In genomic region chr6:112054520-112055160, GRCh38 we compare ENCODE assay signal across 16 cellular contexts. TPM values are rescaled to one million over a fixed set of nuclear protein-coding genes. Genes with fewer than 3 reads are reported as not detected.
DNase-seq lines count a peak whose midpoint lies in the region; ATAC-seq, FAIRE-seq and TF ChIP-seq lines count a peak whose summit lies in the region.
"Had no signal": no experiment of that assay in that cellular context is flagged by ENCODE, and none has a peak within 500 bp of the region (broad histone marks: within the 10 kb centered on the region; RNA-seq: fewer than 3 reads in every experiment).

No MANE protein-coding gene starts in this region.

- intact Hi-C loops in HepG2 (cut with micrococcal nuclease; ENCODE audit: unreplicated experiment): no loop called here
- intact Hi-C loops in right lobe of liver (cut with DNase I): no loop called here

- H3K4me3 Mint-ChIP-seq in activated naive CD8-positive, alpha-beta T cell treated with anti-CD3 and anti-CD28 coated beads for 36 hours: no peak overlapping the region
- no peak overlapping the region for H3K4me3 Mint-ChIP-seq in immature natural killer cell

- no peaks in the 10 kb centered on the region for H3K9me2 ChIP-seq in hepatocyte (replicated peaks; ENCODE audit: insufficient read depth)

- POLR2A ChIA-PET in HepG2 (lab: Yijun Ruan, JAX): no interaction called here

- no peak overlapping the region for H3K9ac ChIP-seq in HepG2 (ENCODE audit: insufficient read depth, low read depth, low read length)
- no peak overlapping the region for H3K9ac ChIP-seq in adipocyte (ENCODE audit: low read length)
- no peak overlapping the region for H3K9ac ChIP-seq in stomach smooth muscle (ENCODE audit: low read length in 2 of 2)

- TF ChIP-seq CTCF in HepG2 (CRISPR knock-in tag; IDR thresholded peaks at IDR 0.05) (no peak), right lobe of liver (IDR thresholded peaks at IDR 0.05) (no peak), hepatocyte (IDR thresholded peaks at IDR 0.05; ENCODE audit: poor library complexity) (no peak)

- H3K27ac ChIP-seq in HepG2 (ENCODE audit: extremely low read length, insufficient read depth, low read length) (no peak overlapping the region), right lobe of liver (no peak overlapping the region), hepatocyte (peak overlapping the region; percentile 62), stomach smooth muscle (ENCODE audit: low read length) (peak overlapping the region; percentile 62)
- H3K27ac ChIP-seq: C4-2B had no signal

- H2AFZ ChIP-seq in HepG2 (ENCODE audit: low read length): no peak overlapping the region
- H2AFZ ChIP-seq in hepatocyte: peak overlapping the region; percentile 2

- H3K4me3 ChIP-seq in HepG2 (replicated peaks in 1 of 3; ENCODE audit: insufficient read depth in 1 of 3, low read depth in 2 of 3, low read length in 3 of 3): no peak overlapping the region; a peak in 1 of 6 replicates
- H3K4me3 ChIP-seq in right lobe of liver: no peak overlapping the region
- H3K4me3 ChIP-seq in adipocyte (ENCODE audit: low read length): no peak overlapping the region
- H3K4me3 ChIP-seq in hepatocyte: no peak overlapping the region
- peak overlapping the region; percentile 0 to 36 for H3K4me3 ChIP-seq in stomach smooth muscle (ENCODE audit: low read length in 2 of 2)

- no peaks in the 10 kb centered on the region for H3K36me3 ChIP-seq in HepG2 (replicated peaks in 1 of 2; ENCODE audit: control insufficient read depth in 1 of 2, insufficient read depth in 2 of 2, low read length in 2 of 2)
- no peaks in the 10 kb centered on the region for H3K36me3 ChIP-seq in right lobe of liver
- no peaks in the 10 kb centered on the region for H3K36me3 ChIP-seq in adipocyte (ENCODE audit: control insufficient read depth, insufficient read depth, low read length, severe bottlenecking)
- H3K36me3 ChIP-seq in hepatocyte (replicated peaks; ENCODE audit: insufficient read depth, low read depth): no peaks in the 10 kb centered on the region
- H3K36me3 ChIP-seq in stomach smooth muscle (ENCODE audit: control insufficient read depth in 2 of 2, insufficient read depth in 2 of 2, low read length in 2 of 2): no peaks in the 10 kb centered on the region

- in situ Hi-C loops in HepG2 (cut with HindIII; ENCODE audit: extremely low pct_ligation_motif_present, low pct_unique_long_range_greater_than_20kb): no loop called here

- WGBS in HepG2 (ENCODE audit: low lambda C conversion rate): 58% methylated on average over 10 of the region's 10 CpGs
- 77% methylated on average over 8 of the region's 10 CpGs for WGBS in right lobe of liver (ENCODE audit: insufficient coverage, low coverage, low lambda C conversion rate, missing lambda C conversion rate)
- 71% methylated on average over 10 of the region's 10 CpGs for WGBS in hepatocyte (ENCODE audit: low lambda C conversion rate, missing lambda C conversion rate)

- no peaks in the 10 kb centered on the region for H3K9me3 ChIP-seq in HepG2 (ENCODE audit: low read length)
- H3K9me3 ChIP-seq in right lobe of liver: no peaks in the 10 kb centered on the region
- H3K9me3 ChIP-seq in adipocyte (ENCODE audit: control insufficient read depth, low read length): peaks cover 8% of the 10 kb centered on the region
- no peaks in the 10 kb centered on the region for H3K9me3 ChIP-seq in hepatocyte (ENCODE audit: low read depth)
- peaks cover 0 to 3% of the 10 kb centered on the region in 2 donors for H3K9me3 ChIP-seq in stomach smooth muscle (ENCODE audit: control insufficient read depth in 2 of 2, low read length in 2 of 2)

- ATAC-seq in HepG2 (peak; percentile 22; the same call in 1 of the 3 replicates), right lobe of liver (no peak)

- TF ChIP-seq POLR2A in HepG2 (IDR thresholded peaks at IDR 0.05; ENCODE audit: insufficient read depth in 1 of 2, low read depth in 2 of 2, low read length in 2 of 2) (no peak), right lobe of liver (IDR thresholded peaks at IDR 0.05) (no peak)

- H3K4me1 Mint-ChIP-seq in activated naive CD8-positive, alpha-beta T cell treated with anti-CD3 and anti-CD28 coated beads for 36 hours: no peaks in the 10 kb centered on the region
- H3K4me1 Mint-ChIP-seq in immature natural killer cell: no peaks in the 10 kb centered on the region

- H3K27me3 ChIP-seq in HepG2 (ENCODE audit: control insufficient read depth in 1 of 2, insufficient read depth in 2 of 2, low read length in 2 of 2): peaks cover 0 to 11% of the 10 kb centered on the region in 2 experiments; a peak in 2 of 5 replicates
- no peaks in the 10 kb centered on the region for H3K27me3 ChIP-seq in right lobe of liver
- H3K27me3 ChIP-seq in adipocyte (replicated peaks; ENCODE audit: control insufficient read depth, insufficient read depth, low read length): no peaks in the 10 kb centered on the region
- H3K27me3 ChIP-seq in hepatocyte: no peaks in the 10 kb centered on the region
- no peaks in the 10 kb centered on the region for H3K27me3 ChIP-seq in stomach smooth muscle (ENCODE audit: control insufficient read depth in 1 of 2, insufficient read depth in 2 of 2, low read length in 2 of 2)

- BruUV-seq in HepG2 (replicated peaks; lab: Mats Ljungman, UMichigan): no TSS peak

- no peak for TF ChIP-seq EP300 in HepG2 (IDR thresholded peaks at IDR 0.05; ENCODE audit: low read depth in 2 of 2, low read length in 2 of 2)
- TF ChIP-seq EP300 in HepG2 (CRISPR knock-in tag; IDR thresholded peaks at IDR 0.05; ENCODE audit: borderline replicate concordance): no peak

- H3K79me2 ChIP-seq in HepG2 (ENCODE audit: insufficient read depth, low read length) (no peaks in the 10 kb centered on the region), hepatocyte (no peaks in the 10 kb centered on the region)

- peaks cover 4% of the 10 kb centered on the region for H3K27me3 Mint-ChIP-seq in activated naive CD8-positive, alpha-beta T cell treated with anti-CD3 and anti-CD28 coated beads for 36 hours
- no peaks in the 10 kb centered on the region for H3K27me3 Mint-ChIP-seq in immature natural killer cell (ENCODE audit: low read depth in 3 of 3)

- no peak for TF ChIP-seq RAD21 in HepG2 (CRISPR knock-in tag; IDR thresholded peaks at IDR 0.05)

- H3K4me2 ChIP-seq in HepG2 (ENCODE audit: low read depth, low read length) (peak overlapping the region; percentile 74), hepatocyte (peak overlapping the region; percentile 1)

- H3K36me3 Mint-ChIP-seq in activated naive CD8-positive, alpha-beta T cell treated with anti-CD3 and anti-CD28 coated beads for 36 hours: no peaks in the 10 kb centered on the region
- H3K36me3 Mint-ChIP-seq in immature natural killer cell: no peaks in the 10 kb centered on the region

- no peak for FAIRE-seq in HepG2 (lab: Jason Lieb, UNC)
- FAIRE-seq in HTR-8/SVneo (lab: Jason Lieb, UNC): no peak

- no peak for DNase-seq in HepG2 (ENCODE audit: low spot score)
- DNase-seq in right lobe of liver: no peak
- DNase-seq in adipocyte (ENCODE audit: low read depth): peak; percentile 7
- DNase-seq in hepatocyte (ENCODE audit: low spot score): peak; percentile 18
- no peak for DNase-seq in activated naive CD8-positive, alpha-beta T cell treated with anti-CD3 and anti-CD28 coated beads for 36 hours
- no peak for DNase-seq in immature natural killer cell
- DNase-seq in HTR-8/SVneo (ENCODE audit: insufficient read length, low spot score): no peak
- DNase-seq: H7, Kasumi-1, NCI-H187, NCI-H526 treated with DMSO at 0.1 percent for 48 hours, OCI-M1 had no signal

- H3K27ac Mint-ChIP-seq in activated naive CD8-positive, alpha-beta T cell treated with anti-CD3 and anti-CD28 coated beads for 36 hours: no peak overlapping the region
- no peak overlapping the region for H3K27ac Mint-ChIP-seq in immature natural killer cell

- H4K20me1 ChIP-seq in HepG2 (ENCODE audit: insufficient read depth, low read length) (no peaks in the 10 kb centered on the region), hepatocyte (ENCODE audit: insufficient read depth, poor library complexity, severe bottlenecking) (no peaks in the 10 kb centered on the region)

- H3K9me3 Mint-ChIP-seq in activated naive CD8-positive, alpha-beta T cell treated with anti-CD3 and anti-CD28 coated beads for 36 hours: no peaks in the 10 kb centered on the region
- no peaks in the 10 kb centered on the region for H3K9me3 Mint-ChIP-seq in immature natural killer cell

- CTCF ChIA-PET in HepG2 (lab: Yijun Ruan, JAX; ENCODE audit: low intra/inter-chr PET ratio, low total read pairs): no interaction called here

- H3K4me1 ChIP-seq in HepG2 (ENCODE audit: insufficient read depth, low read length) (peaks cover 12% of the 10 kb centered on the region; the same call in 1 of the 2 replicates), right lobe of liver (peaks cover 0 to 7% (median 2%) of the 10 kb centered on the region in 4 donors), adipocyte (ENCODE audit: control insufficient read depth, insufficient read depth, low read length) (no peaks in the 10 kb centered on the region), hepatocyte (ENCODE audit: insufficient read depth) (no peaks in the 10 kb centered on the region), stomach smooth muscle (ENCODE audit: control insufficient read depth, insufficient read depth, low read length) (peaks cover 18% of the 10 kb centered on the region)

RNA-seq across cellular contexts. Expression of gene CCN6, which starts 0.7 kb away (rescaled TPM):
- total RNA-seq in HepG2 (2016; rRNA removed; fragmentation: Illumina TruSeq; extraction: Trizol) (not detected in 2 replicates), right lobe of liver (not detected), hepatocyte (not detected in 2 replicates)
- not detected in 2 replicates for total RNA-seq in HepG2 (2016; cell fraction: cytosol; rRNA removed; fragmentation: Illumina TruSeq; extraction: Trizol; ENCODE audit: low read depth)
- not detected in 2 replicates for total RNA-seq in HepG2 (2016; cell fraction: insoluble cytoplasmic fraction; rRNA removed; fragmentation: Illumina TruSeq; extraction: Trizol)
- total RNA-seq in HepG2 (2016; cell fraction: membrane; rRNA removed; fragmentation: Illumina TruSeq; extraction: Trizol): not detected in 2 replicates
- not detected in 2 replicates for total RNA-seq in HepG2 (2016; cell fraction: nucleus; rRNA removed; fragmentation: Illumina TruSeq; extraction: Trizol)
- polyA plus RNA-seq in HepG2 (2011; rRNA removed) (0.10 TPM in 1 of 2 replicates, not detected in the other), hepatocyte (0.12 and 0.24 TPM in 2 replicates), immature natural killer cell (not detected)
- 0.10 and 0.21 TPM in 2 replicates for polyA plus RNA-seq in HepG2 (2011; cell fraction: cytosol; rRNA removed)
- polyA plus RNA-seq in HepG2 (2011; cell fraction: nucleus; rRNA removed): 0.17 TPM in 1 of 2 replicates, not detected in the other
- polyA plus RNA-seq in HepG2 (2012): 0.11 and 0.17 TPM in 2 replicates
- polyA plus RNA-seq in HepG2 (2016; cell fraction: cytosol; fragmentation: Illumina TruSeq; extraction: Trizol; ENCODE audit: low read depth): not detected in 2 replicates
- not detected in 2 replicates for polyA plus RNA-seq in HepG2 (2016; cell fraction: insoluble cytoplasmic fraction; fragmentation: Illumina TruSeq; extraction: Trizol; ENCODE audit: low read depth)
- not detected in 2 replicates for polyA plus RNA-seq in HepG2 (2016; cell fraction: membrane; fragmentation: Illumina TruSeq; extraction: Trizol; ENCODE audit: low read depth)
- not detected in 2 replicates for polyA plus RNA-seq in HepG2 (2016; cell fraction: nucleus; fragmentation: Illumina TruSeq; extraction: Trizol; ENCODE audit: insufficient read depth, low read depth)
- polyA minus RNA-seq in HepG2 (2011; rRNA and poly(A)+ RNA removed; ENCODE audit: low replicate concordance): not detected in 2 replicates
- not detected in 2 replicates for polyA minus RNA-seq in HepG2 (2011; cell fraction: cytosol; rRNA and poly(A)+ RNA removed)
- not detected in 2 replicates for polyA minus RNA-seq in HepG2 (2011; cell fraction: nucleus; rRNA and poly(A)+ RNA removed)
- total RNA-seq in activated naive CD8-positive, alpha-beta T cell treated with anti-CD3 and anti-CD28 coated beads for 36 hours: under 1 TPM; 0.19 to 0.30 TPM
- total RNA-seq: A673, H7, SK-MEL-5 had no signal

RNA-seq across cellular contexts. Expression of gene TUBE1, which starts 32.6 kb away (rescaled TPM):
- total RNA-seq in HepG2 (2016; rRNA removed; fragmentation: Illumina TruSeq; extraction: Trizol) (20.8 and 22.6 TPM in 2 replicates), right lobe of liver (10 to 100 TPM; 16.2 to 38.0 (median 27.7) TPM), hepatocyte (20.3 and 20.4 TPM in 2 replicates)
- total RNA-seq in HepG2 (2016; cell fraction: cytosol; rRNA removed; fragmentation: Illumina TruSeq; extraction: Trizol; ENCODE audit: low read depth): 7.3 and 7.4 TPM in 2 replicates
- 22.6 and 24.2 TPM in 2 replicates for total RNA-seq in HepG2 (2016; cell fraction: insoluble cytoplasmic fraction; rRNA removed; fragmentation: Illumina TruSeq; extraction: Trizol)
- 13.3 and 14.4 TPM in 2 replicates for total RNA-seq in HepG2 (2016; cell fraction: membrane; rRNA removed; fragmentation: Illumina TruSeq; extraction: Trizol)
- 35.6 and 36.6 TPM in 2 replicates for total RNA-seq in HepG2 (2016; cell fraction: nucleus; rRNA removed; fragmentation: Illumina TruSeq; extraction: Trizol)
- polyA plus RNA-seq in HepG2 (2011; rRNA removed) (17.1 and 17.3 TPM in 2 replicates), hepatocyte (9.1 and 14.4 TPM in 2 replicates), immature natural killer cell (1 to 10 TPM; 2.5 to 7.4 (median 5.5) TPM)
- polyA plus RNA-seq in HepG2 (2011; cell fraction: cytosol; rRNA removed): 5.0 and 6.6 TPM in 2 replicates
- polyA plus RNA-seq in HepG2 (2011; cell fraction: nucleus; rRNA removed): 22.2 and 28.1 TPM in 2 replicates
- 11.8 and 13.5 TPM in 2 replicates for polyA plus RNA-seq in HepG2 (2012)
- polyA plus RNA-seq in HepG2 (2016; cell fraction: cytosol; fragmentation: Illumina TruSeq; extraction: Trizol; ENCODE audit: low read depth): 3.4 and 5.1 TPM in 2 replicates
- 16.1 and 19.1 TPM in 2 replicates for polyA plus RNA-seq in HepG2 (2016; cell fraction: insoluble cytoplasmic fraction; fragmentation: Illumina TruSeq; extraction: Trizol; ENCODE audit: low read depth)
- 5.3 and 8.3 TPM in 2 replicates for polyA plus RNA-seq in HepG2 (2016; cell fraction: membrane; fragmentation: Illumina TruSeq; extraction: Trizol; ENCODE audit: low read depth)
- 48.4 and 49.1 TPM in 2 replicates for polyA plus RNA-seq in HepG2 (2016; cell fraction: nucleus; fragmentation: Illumina TruSeq; extraction: Trizol; ENCODE audit: insufficient read depth, low read depth)
- polyA minus RNA-seq in HepG2 (2011; rRNA and poly(A)+ RNA removed; ENCODE audit: low replicate concordance): 5.7 and 6.5 TPM in 2 replicates
- polyA minus RNA-seq in HepG2 (2011; cell fraction: cytosol; rRNA and poly(A)+ RNA removed): 4.7 and 5.2 TPM in 2 replicates
- polyA minus RNA-seq in HepG2 (2011; cell fraction: nucleus; rRNA and poly(A)+ RNA removed): 59.6 and 64.6 TPM in 2 replicates
- 10 to 100 TPM; 30.3 to 31.1 TPM for total RNA-seq in activated naive CD8-positive, alpha-beta T cell treated with anti-CD3 and anti-CD28 coated beads for 36 hours

RNA-seq across cellular contexts. Expression of gene FAM229B, which starts 32.8 kb away (rescaled TPM):
- total RNA-seq in HepG2 (2016; rRNA removed; fragmentation: Illumina TruSeq; extraction: Trizol) (19.5 and 23.7 TPM in 2 replicates), right lobe of liver (10 to 100 TPM in 2 of 6 experiments, 1 to 10 TPM in 4; 6.3 to 13.9 (median 9.1) TPM), hepatocyte (3.4 and 9.5 TPM in 2 replicates)
- 15.4 and 22.2 TPM in 2 replicates for total RNA-seq in HepG2 (2016; cell fraction: cytosol; rRNA removed; fragmentation: Illumina TruSeq; extraction: Trizol; ENCODE audit: low read depth)
- 15.5 and 25.0 TPM in 2 replicates for total RNA-seq in HepG2 (2016; cell fraction: insoluble cytoplasmic fraction; rRNA removed; fragmentation: Illumina TruSeq; extraction: Trizol)
- total RNA-seq in HepG2 (2016; cell fraction: membrane; rRNA removed; fragmentation: Illumina TruSeq; extraction: Trizol): 19.0 and 23.1 TPM in 2 replicates
- total RNA-seq in HepG2 (2016; cell fraction: nucleus; rRNA removed; fragmentation: Illumina TruSeq; extraction: Trizol): 6.9 and 8.1 TPM in 2 replicates
- polyA plus RNA-seq in HepG2 (2011; rRNA removed) (8.8 and 11.3 TPM in 2 replicates), hepatocyte (18.6 and 25.3 TPM in 2 replicates), immature natural killer cell (10 to 100 TPM in 1 of 3 donors, 1 to 10 TPM in 2; 3.7 to 13.3 (median 6.4) TPM)
- 4.6 and 5.4 TPM in 2 replicates for polyA plus RNA-seq in HepG2 (2011; cell fraction: cytosol; rRNA removed)
- polyA plus RNA-seq in HepG2 (2011; cell fraction: nucleus; rRNA removed): 1.2 and 3.0 TPM in 2 replicates
- 6.8 and 9.1 TPM in 2 replicates for polyA plus RNA-seq in HepG2 (2012)
- polyA plus RNA-seq in HepG2 (2016; cell fraction: cytosol; fragmentation: Illumina TruSeq; extraction: Trizol; ENCODE audit: low read depth): 13.1 and 23.5 TPM in 2 replicates
- 18.0 and 19.3 TPM in 2 replicates for polyA plus RNA-seq in HepG2 (2016; cell fraction: insoluble cytoplasmic fraction; fragmentation: Illumina TruSeq; extraction: Trizol; ENCODE audit: low read depth)
- polyA plus RNA-seq in HepG2 (2016; cell fraction: membrane; fragmentation: Illumina TruSeq; extraction: Trizol; ENCODE audit: low read depth): 10.6 and 16.7 TPM in 2 replicates
- 8.0 and 9.9 TPM in 2 replicates for polyA plus RNA-seq in HepG2 (2016; cell fraction: nucleus; fragmentation: Illumina TruSeq; extraction: Trizol; ENCODE audit: insufficient read depth, low read depth)
- polyA minus RNA-seq in HepG2 (2011; rRNA and poly(A)+ RNA removed; ENCODE audit: low replicate concordance): 0.58 and 1.4 TPM in 2 replicates
- 1.2 and 1.5 TPM in 2 replicates for polyA minus RNA-seq in HepG2 (2011; cell fraction: cytosol; rRNA and poly(A)+ RNA removed)
- 1.5 and 2.0 TPM in 2 replicates for polyA minus RNA-seq in HepG2 (2011; cell fraction: nucleus; rRNA and poly(A)+ RNA removed)
- total RNA-seq in activated naive CD8-positive, alpha-beta T cell treated with anti-CD3 and anti-CD28 coated beads for 36 hours: 1 to 10 TPM; 7.9 to 8.7 TPM

Comparison
In these comparisons a context has a peak if more than half of its experiments do, and no peak if none do; other contexts are left out.
1. DNase-seq: peak in adipocyte (single experiment) and hepatocyte (single experiment); none in HepG2 (single experiment), right lobe of liver (0 of 3), activated naive CD8-positive, alpha-beta T cell treated with anti-CD3 and anti-CD28 coated beads for 36 hours (single experiment), immature natural killer cell (0 of 3) and HTR-8/SVneo (single experiment).
2. H3K27ac ChIP-seq: peak in hepatocyte (single experiment) and stomach smooth muscle (single experiment); none in HepG2 (single experiment) and right lobe of liver (0 of 3).
3. H3K4me3 ChIP-seq: peak in stomach smooth muscle (2 of 2); none in HepG2 (0 of 3), right lobe of liver (0 of 3), adipocyte (single experiment) and hepatocyte (single experiment).